ENCODE assay signal across 1 cellular context in the genomic region with DNA sequence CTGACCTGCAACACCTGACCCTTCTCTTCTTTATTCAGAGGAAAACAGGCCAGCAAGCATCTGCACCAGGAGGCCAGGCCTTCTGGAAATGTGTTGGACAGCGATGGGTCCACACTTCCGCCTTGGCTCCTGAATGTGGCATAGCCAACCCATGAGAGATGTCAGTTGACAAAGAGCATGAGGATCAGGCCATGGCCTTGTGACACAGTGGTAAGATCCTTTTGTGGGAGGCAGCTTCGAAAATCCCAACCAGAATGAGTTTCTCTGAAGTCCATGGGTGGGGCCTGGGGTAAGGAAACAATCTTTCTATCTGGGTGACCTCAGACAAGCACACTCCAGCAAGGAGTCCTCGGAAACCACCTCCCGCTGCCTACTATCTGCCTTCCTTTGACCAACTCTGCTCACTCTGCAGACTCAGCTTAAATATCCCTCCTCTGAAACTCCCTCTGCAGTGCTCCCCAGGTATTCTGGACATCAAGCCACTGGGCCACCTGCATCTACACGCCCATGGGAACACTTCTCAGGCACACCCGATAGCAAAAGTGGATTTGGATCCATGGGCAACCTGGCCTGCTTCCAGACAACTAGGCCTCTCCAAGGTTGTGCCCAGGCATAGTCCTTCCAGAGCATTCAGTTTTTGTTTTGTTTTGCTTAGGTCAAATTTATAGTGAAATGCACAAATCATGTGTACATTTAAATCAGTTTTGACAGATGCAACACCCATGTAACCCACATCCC.
TF ChIP-seq lines count a peak whose summit lies in the region.

No MANE protein-coding gene starts in this region.

TF ChIP-seq in GM23338, 12 proteins besides CTCF, POLR2A, EP300 and RAD21 (continued from another document):
- TF ChIP-seq, protein P1, sequence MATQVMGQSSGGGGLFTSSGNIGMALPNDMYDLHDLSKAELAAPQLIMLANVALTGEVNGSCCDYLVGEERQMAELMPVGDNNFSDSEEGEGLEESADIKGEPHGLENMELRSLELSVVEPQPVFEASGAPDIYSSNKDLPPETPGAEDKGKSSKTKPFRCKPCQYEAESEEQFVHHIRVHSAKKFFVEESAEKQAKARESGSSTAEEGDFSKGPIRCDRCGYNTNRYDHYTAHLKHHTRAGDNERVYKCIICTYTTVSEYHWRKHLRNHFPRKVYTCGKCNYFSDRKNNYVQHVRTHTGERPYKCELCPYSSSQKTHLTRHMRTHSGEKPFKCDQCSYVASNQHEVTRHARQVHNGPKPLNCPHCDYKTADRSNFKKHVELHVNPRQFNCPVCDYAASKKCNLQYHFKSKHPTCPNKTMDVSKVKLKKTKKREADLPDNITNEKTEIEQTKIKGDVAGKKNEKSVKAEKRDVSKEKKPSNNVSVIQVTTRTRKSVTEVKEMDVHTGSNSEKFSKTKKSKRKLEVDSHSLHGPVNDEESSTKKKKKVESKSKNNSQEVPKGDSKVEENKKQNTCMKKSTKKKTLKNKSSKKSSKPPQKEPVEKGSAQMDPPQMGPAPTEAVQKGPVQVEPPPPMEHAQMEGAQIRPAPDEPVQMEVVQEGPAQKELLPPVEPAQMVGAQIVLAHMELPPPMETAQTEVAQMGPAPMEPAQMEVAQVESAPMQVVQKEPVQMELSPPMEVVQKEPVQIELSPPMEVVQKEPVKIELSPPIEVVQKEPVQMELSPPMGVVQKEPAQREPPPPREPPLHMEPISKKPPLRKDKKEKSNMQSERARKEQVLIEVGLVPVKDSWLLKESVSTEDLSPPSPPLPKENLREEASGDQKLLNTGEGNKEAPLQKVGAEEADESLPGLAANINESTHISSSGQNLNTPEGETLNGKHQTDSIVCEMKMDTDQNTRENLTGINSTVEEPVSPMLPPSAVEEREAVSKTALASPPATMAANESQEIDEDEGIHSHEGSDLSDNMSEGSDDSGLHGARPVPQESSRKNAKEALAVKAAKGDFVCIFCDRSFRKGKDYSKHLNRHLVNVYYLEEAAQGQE (IDR thresholded peaks at IDR 0.05; ENCODE audit: unreplicated experiment), result no peak
- TF ChIP-seq, protein P2, sequence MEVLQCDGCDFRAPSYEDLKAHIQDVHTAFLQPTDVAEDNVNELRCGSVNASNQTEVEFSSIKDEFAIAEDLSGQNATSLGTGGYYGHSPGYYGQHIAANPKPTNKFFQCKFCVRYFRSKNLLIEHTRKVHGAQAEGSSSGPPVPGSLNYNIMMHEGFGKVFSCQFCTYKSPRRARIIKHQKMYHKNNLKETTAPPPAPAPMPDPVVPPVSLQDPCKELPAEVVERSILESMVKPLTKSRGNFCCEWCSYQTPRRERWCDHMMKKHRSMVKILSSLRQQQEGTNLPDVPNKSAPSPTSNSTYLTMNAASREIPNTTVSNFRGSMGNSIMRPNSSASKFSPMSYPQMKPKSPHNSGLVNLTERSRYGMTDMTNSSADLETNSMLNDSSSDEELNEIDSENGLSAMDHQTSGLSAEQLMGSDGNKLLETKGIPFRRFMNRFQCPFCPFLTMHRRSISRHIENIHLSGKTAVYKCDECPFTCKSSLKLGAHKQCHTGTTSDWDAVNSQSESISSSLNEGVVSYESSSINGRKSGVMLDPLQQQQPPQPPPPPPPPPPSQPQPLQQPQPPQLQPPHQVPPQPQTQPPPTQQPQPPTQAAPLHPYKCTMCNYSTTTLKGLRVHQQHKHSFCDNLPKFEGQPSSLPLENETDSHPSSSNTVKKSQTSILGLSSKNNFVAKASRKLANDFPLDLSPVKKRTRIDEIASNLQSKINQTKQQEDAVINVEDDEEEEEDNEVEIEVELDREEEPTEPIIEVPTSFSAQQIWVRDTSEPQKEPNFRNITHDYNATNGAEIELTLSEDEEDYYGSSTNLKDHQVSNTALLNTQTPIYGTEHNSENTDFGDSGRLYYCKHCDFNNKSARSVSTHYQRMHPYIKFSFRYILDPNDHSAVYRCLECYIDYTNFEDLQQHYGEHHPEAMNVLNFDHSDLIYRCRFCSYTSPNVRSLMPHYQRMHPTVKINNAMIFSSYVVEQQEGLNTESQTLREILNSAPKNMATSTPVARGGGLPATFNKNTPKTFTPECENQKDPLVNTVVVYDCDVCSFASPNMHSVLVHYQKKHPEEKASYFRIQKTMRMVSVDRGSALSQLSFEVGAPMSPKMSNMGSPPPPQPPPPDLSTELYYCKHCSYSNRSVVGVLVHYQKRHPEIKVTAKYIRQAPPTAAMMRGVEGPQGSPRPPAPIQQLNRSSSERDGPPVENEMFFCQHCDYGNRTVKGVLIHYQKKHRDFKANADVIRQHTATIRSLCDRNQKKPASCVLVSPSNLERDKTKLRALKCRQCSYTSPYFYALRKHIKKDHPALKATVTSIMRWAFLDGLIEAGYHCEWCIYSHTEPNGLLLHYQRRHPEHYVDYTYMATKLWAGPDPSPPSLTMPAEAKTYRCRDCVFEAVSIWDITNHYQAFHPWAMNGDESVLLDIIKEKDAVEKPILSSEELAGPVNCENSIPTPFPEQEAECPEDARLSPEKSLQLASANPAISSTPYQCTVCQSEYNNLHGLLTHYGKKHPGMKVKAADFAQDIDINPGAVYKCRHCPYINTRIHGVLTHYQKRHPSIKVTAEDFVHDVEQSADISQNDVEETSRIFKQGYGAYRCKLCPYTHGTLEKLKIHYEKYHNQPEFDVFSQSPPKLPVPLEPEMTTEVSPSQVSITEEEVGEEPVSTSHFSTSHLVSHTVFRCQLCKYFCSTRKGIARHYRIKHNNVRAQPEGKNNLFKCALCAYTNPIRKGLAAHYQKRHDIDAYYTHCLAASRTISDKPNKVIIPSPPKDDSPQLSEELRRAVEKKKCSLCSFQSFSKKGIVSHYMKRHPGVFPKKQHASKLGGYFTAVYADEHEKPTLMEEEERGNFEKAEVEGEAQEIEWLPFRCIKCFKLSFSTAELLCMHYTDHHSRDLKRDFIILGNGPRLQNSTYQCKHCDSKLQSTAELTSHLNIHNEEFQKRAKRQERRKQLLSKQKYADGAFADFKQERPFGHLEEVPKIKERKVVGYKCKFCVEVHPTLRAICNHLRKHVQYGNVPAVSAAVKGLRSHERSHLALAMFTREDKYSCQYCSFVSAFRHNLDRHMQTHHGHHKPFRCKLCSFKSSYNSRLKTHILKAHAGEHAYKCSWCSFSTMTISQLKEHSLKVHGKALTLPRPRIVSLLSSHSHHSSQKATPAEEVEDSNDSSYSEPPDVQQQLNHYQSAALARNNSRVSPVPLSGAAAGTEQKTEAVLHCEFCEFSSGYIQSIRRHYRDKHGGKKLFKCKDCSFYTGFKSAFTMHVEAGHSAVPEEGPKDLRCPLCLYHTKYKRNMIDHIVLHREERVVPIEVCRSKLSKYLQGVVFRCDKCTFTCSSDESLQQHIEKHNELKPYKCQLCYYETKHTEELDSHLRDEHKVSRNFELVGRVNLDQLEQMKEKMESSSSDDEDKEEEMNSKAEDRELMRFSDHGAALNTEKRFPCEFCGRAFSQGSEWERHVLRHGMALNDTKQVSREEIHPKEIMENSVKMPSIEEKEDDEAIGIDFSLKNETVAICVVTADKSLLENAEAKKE (CRISPR knock-in tag; IDR thresholded peaks at IDR 0.05), result no peak
- TF ChIP-seq CREB1 (CRISPR knock-in tag; IDR thresholded peaks at IDR 0.05; ENCODE audit: low read depth) (no peak), JUNB (IDR thresholded peaks at IDR 0.05; ENCODE audit: unreplicated experiment) (no peak), STAT1 (IDR thresholded peaks at IDR 0.05; ENCODE audit: unreplicated experiment) (no peak), ZNF114 (CRISPR knock-in tag; IDR thresholded peaks at IDR 0.05) (no peak), EZH2phosphoT487 (IDR thresholded peaks at IDR 0.05; ENCODE audit: unreplicated experiment) (no peak), ZNF331 (CRISPR knock-in tag; IDR thresholded peaks at IDR 0.05; ENCODE audit: low read depth) (no peak)
